19 cellular contexts compared by ENCODE assay signal in the genomic region with DNA sequence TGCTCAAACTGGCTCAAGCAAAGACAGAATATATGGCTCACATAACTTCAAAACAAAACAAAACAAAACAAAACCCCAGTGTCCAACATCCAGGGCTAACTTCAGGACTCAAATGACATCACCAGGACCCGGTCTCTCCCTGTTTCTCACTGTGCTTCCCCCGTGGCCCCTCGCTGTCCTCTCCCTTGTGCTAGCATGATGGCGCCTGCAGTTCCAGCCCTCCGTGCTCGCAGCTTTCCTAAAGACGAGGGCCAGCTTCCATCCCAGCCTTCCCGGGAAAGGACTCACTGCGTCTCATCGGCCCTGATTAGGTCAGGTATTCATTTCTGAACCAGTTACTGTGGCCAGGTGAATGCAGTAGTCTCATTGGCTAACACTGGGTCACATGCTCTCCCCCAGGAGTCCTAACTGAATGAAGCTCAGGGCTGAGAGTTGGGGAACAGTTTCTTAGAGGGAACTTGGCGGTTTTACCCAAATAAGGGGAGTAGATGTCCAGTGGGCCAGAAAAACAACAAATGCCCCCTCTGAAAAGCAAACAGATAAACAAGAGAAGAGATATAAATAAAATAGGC.
"Had no signal": no experiment of that assay in that cellular context is flagged by ENCODE, and none has a peak within 500 bp of the region (broad histone marks: within the 10 kb centered on the region; RNA-seq: fewer than 3 reads in every experiment).

No MANE protein-coding gene starts in this region.

- H3K36me3 Mint-ChIP-seq: natural killer cell treated with Interleukin-12 subunit alpha and Interleukin-12 subunit beta and Interleukin-15 and Interleukin-18, amount 100 ng/mL, for 72 hours; stimulated activated naive B cell treated with anti-CD40 and anti-IgM and Interleukin-4, amounts not matched to agents 10 μg/mL and 1 μg/mL and 100 μg/mL, for 72 hours had no signal

- H3K4me1 Mint-ChIP-seq: central memory CD8-positive, alpha-beta T cell; stimulated activated naive B cell treated with anti-CD40 and anti-IgM and Interleukin-4, amounts not matched to agents 10 μg/mL and 1 μg/mL and 100 μg/mL, for 72 hours; stimulated activated naive CD8-positive, alpha-beta T cell treated with anti-CD3 and anti-CD28 coated beads, Interleukin-15, amount 100 ng/mL, for 72 hours had no signal

- DNase-seq: cortex of kidney; dorsolateral prefrontal cortex; effector CD8-positive, alpha-beta T cell; glutamatergic neuron; left colon; psoas muscle; retina; right lobe of liver; stimulated activated CD4-positive, alpha-beta T cell treated with anti-CD3 and anti-CD28 coated beads, Interleukin-2, amount 100 ng/mL, for 24 hours; stimulated activated CD4-positive, alpha-beta T cell treated with anti-CD3 and anti-CD28 coated beads, Interleukin-4, amount 100 ng/mL, for 4 hours; stimulated activated naive B cell treated with anti-CD40 and anti-IgM and Interleukin-4, amounts not matched to agents 10 μg/mL and 1 μg/mL and 100 μg/mL, for 72 hours; stimulated activated naive CD8-positive, alpha-beta T cell treated with anti-CD3 and anti-CD28 coated beads, Interleukin-15, amount 100 ng/mL, for 72 hours; testis had no signal

- H3K9me3 ChIP-seq: esophagus muscularis mucosa, gastroesophageal sphincter, psoas muscle, right lobe of liver, testis, tibial nerve had no signal

- H3K4me3 ChIP-seq: dorsolateral prefrontal cortex, esophagus muscularis mucosa, gastroesophageal sphincter, psoas muscle, right lobe of liver, tibial nerve had no signal

- H3K27ac ChIP-seq: dorsolateral prefrontal cortex, esophagus muscularis mucosa, gastroesophageal sphincter, psoas muscle, right lobe of liver, testis, tibial nerve had no signal

- H3K9me3 Mint-ChIP-seq: central memory CD8-positive, alpha-beta T cell; natural killer cell treated with Interleukin-12 subunit alpha and Interleukin-12 subunit beta and Interleukin-15 and Interleukin-18, amount 100 ng/mL, for 72 hours; stimulated activated naive B cell treated with anti-CD40 and anti-IgM and Interleukin-4, amounts not matched to agents 10 μg/mL and 1 μg/mL and 100 μg/mL, for 72 hours; stimulated activated naive CD8-positive, alpha-beta T cell treated with anti-CD3 and anti-CD28 coated beads, Interleukin-15, amount 100 ng/mL, for 72 hours had no signal

- FAIRE-seq: endometrium had no signal

- ATAC-seq: gastroesophageal sphincter; left colon; natural killer cell treated with Interleukin-12 subunit alpha and Interleukin-12 subunit beta and Interleukin-15 and Interleukin-18, amount 100 ng/mL, for 72 hours; psoas muscle; right lobe of liver; stimulated activated naive B cell treated with anti-CD40 and anti-IgM and Interleukin-4, amounts not matched to agents 10 μg/mL and 1 μg/mL and 100 μg/mL, for 72 hours; stimulated activated naive CD8-positive, alpha-beta T cell treated with anti-CD3 and anti-CD28 coated beads, Interleukin-15, amount 100 ng/mL, for 72 hours had no signal

- H3K27me3 ChIP-seq: gastroesophageal sphincter, right lobe of liver, testis, tibial nerve had no signal

- H3K4me1 ChIP-seq: esophagus muscularis mucosa, gastroesophageal sphincter, psoas muscle, right lobe of liver, testis, tibial nerve had no signal

- H3K27ac Mint-ChIP-seq: natural killer cell treated with Interleukin-12 subunit alpha and Interleukin-12 subunit beta and Interleukin-15 and Interleukin-18, amount 100 ng/mL, for 72 hours; stimulated activated naive B cell treated with anti-CD40 and anti-IgM and Interleukin-4, amounts not matched to agents 10 μg/mL and 1 μg/mL and 100 μg/mL, for 72 hours; stimulated activated naive CD8-positive, alpha-beta T cell treated with anti-CD3 and anti-CD28 coated beads, Interleukin-15, amount 100 ng/mL, for 72 hours had no signal

- H3K36me3 ChIP-seq: esophagus muscularis mucosa, gastroesophageal sphincter, right lobe of liver, tibial nerve had no signal

- H3K4me3 Mint-ChIP-seq: central memory CD8-positive, alpha-beta T cell; natural killer cell treated with Interleukin-12 subunit alpha and Interleukin-12 subunit beta and Interleukin-15 and Interleukin-18, amount 100 ng/mL, for 72 hours; stimulated activated naive B cell treated with anti-CD40 and anti-IgM and Interleukin-4, amounts not matched to agents 10 μg/mL and 1 μg/mL and 100 μg/mL, for 72 hours; stimulated activated naive CD8-positive, alpha-beta T cell treated with anti-CD3 and anti-CD28 coated beads, Interleukin-15, amount 100 ng/mL, for 72 hours had no signal
